In the genomic region with DNA sequence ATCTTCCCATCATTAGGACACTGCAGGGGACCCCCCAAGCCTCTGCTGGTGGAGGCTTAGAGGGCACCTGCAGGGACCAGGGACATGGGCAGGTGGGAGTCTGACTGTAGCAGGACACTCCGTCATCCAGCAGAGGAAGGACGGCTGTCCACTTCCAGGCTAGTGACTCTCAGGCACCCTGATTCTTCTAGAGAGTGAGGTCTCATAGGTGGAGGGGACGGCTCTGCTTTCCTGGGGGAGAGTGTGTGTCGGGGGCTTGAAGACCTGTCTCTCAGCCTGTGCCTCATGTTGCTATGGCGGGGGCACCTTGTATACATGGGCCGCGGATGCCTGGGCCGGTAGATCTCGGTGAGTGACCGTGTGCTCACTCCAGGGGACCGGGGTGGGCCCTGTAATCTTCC, we compare ENCODE assay signal across 23 cellular contexts.
"Had no signal": no experiment of that assay in that cellular context is flagged by ENCODE, and none has a peak within 500 bp of the region (broad histone marks: within the 10 kb centered on the region; RNA-seq: fewer than 3 reads in every experiment).

No MANE protein-coding gene starts in this region.

- H3K9me3 ChIP-seq: mucosa of descending colon, psoas muscle, upper lobe of left lung, uterus had no signal

- ATAC-seq: foreskin keratinocyte; left cardiac atrium; mucosa of descending colon; natural killer cell; psoas muscle; stimulated activated naive CD8-positive, alpha-beta T cell treated with anti-CD3 and anti-CD28 coated beads, Interleukin-15, Interleukin-2, amounts not matched to agents 100 U/mL and 50 U/mL, for 24 hours had no signal

- H3K36me3 Mint-ChIP-seq: immature natural killer cell, natural killer cell had no signal

- DNase-seq: effector CD4-positive, alpha-beta T cell; endodermal cell; erythroblast; foreskin keratinocyte; immature natural killer cell; left cardiac atrium; mammary epithelial cell; natural killer cell; nucleus accumbens; psoas muscle; retina; small intestine; stimulated activated CD4-positive, alpha-beta T cell treated with anti-CD3 and anti-CD28 coated beads, Interleukin-2, amount 100 ng/mL, for 48 hours; stimulated activated naive CD8-positive, alpha-beta T cell treated with anti-CD3 and anti-CD28 coated beads, Interleukin-15, Interleukin-2, amounts not matched to agents 100 U/mL and 50 U/mL, for 24 hours; uterus had no signal

- H3K4me3 Mint-ChIP-seq: endodermal cell, immature natural killer cell, natural killer cell, neural progenitor cell had no signal

- H3K36me3 ChIP-seq: neural progenitor cell, tibial artery, upper lobe of left lung, uterus had no signal

- H3K4me2 ChIP-seq: neural progenitor cell had no signal

- H3K9me3 Mint-ChIP-seq: immature natural killer cell, natural killer cell had no signal

- H3K27ac ChIP-seq: coronary artery, foreskin keratinocyte, neural progenitor cell, parathyroid adenoma, psoas muscle, tibial artery, upper lobe of left lung, uterus had no signal

- H3K4me1 ChIP-seq: foreskin keratinocyte, parathyroid adenoma, psoas muscle, tibial artery, upper lobe of left lung, uterus had no signal

- H3K27me3 ChIP-seq: foreskin keratinocyte, neural progenitor cell, upper lobe of left lung, uterus had no signal

- H3K79me2 ChIP-seq: parathyroid adenoma had no signal

- H3K4me3 ChIP-seq: coronary artery, mucosa of descending colon, neural progenitor cell, psoas muscle, tibial artery, upper lobe of left lung, uterus had no signal

- H3K27ac Mint-ChIP-seq: endodermal cell, immature natural killer cell, natural killer cell, neural progenitor cell had no signal

- H3K9ac ChIP-seq: neural progenitor cell, parathyroid adenoma had no signal

- H3K4me1 Mint-ChIP-seq: endodermal cell, immature natural killer cell, natural killer cell had no signal

- H2AFZ ChIP-seq: neural progenitor cell, parathyroid adenoma had no signal

- FAIRE-seq: endothelial cell of umbilical vein, keratinocyte, small intestine had no signal
